ENCODE assay signal across 1 cellular context in the genomic region with DNA sequence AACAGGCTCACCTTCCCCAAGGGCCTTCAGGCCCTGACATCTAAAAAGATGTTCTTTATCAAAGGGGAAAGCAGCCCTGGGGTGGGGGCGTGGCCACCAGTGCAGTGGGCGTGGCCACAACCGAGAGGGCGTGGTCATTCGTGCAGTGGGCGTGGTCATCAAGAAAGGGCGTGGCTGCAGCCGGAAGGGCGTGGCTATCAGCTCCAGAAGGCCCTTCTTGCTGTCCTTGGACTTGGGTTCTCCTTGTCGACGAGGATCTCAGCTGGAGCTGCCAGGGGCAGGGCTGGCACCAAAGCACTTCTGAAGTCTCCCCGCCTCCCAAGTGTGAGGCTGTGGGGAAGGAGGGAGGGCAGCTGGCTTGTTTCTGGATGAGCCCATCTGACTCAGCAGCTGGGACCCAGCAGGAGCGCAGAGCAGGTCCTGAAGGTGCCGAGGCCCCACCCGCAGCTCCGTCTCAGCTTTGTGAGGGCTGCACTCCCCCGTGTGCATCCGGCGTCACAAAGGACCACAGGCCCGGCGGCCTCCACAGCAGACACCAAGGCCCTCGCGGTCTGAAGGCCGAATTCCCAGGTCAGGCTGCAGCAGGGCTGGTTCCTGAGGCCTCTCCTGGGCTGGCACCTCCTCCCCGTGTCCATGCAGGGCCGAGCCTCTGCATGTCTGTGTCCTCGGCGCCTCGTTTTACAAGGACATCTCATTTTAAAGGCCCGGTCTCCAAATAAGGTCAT.
TF ChIP-seq lines count a peak whose summit lies in the region.

No MANE protein-coding gene starts in this region.

TF ChIP-seq in K562, 482 proteins besides CTCF, POLR2A, EP300 and RAD21 (continued from another document and continues in another):
- TF ChIP-seq, protein P1, sequence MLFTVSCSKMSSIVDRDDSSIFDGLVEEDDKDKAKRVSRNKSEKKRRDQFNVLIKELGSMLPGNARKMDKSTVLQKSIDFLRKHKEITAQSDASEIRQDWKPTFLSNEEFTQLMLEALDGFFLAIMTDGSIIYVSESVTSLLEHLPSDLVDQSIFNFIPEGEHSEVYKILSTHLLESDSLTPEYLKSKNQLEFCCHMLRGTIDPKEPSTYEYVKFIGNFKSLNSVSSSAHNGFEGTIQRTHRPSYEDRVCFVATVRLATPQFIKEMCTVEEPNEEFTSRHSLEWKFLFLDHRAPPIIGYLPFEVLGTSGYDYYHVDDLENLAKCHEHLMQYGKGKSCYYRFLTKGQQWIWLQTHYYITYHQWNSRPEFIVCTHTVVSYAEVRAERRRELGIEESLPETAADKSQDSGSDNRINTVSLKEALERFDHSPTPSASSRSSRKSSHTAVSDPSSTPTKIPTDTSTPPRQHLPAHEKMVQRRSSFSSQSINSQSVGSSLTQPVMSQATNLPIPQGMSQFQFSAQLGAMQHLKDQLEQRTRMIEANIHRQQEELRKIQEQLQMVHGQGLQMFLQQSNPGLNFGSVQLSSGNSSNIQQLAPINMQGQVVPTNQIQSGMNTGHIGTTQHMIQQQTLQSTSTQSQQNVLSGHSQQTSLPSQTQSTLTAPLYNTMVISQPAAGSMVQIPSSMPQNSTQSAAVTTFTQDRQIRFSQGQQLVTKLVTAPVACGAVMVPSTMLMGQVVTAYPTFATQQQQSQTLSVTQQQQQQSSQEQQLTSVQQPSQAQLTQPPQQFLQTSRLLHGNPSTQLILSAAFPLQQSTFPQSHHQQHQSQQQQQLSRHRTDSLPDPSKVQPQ (CRISPR knock-in tag; IDR thresholded peaks at IDR 0.05; ENCODE audit: borderline replicate concordance): no peak
- no peak for TF ChIP-seq FOXJ2 (tag; IDR thresholded peaks at IDR 0.05)
- TF ChIP-seq ZKSCAN1 (IDR thresholded peaks at IDR 0.05; ENCODE audit: low read depth, low read length): no peak
- no peak for TF ChIP-seq TAF1 (IDR thresholded peaks at IDR 0.05; ENCODE audit: control insufficient read depth, extremely low read depth, insufficient read depth, low read length, severe bottlenecking)
- no peak for TF ChIP-seq SMARCB1 (IDR thresholded peaks at IDR 0.05; ENCODE audit: insufficient read length, low read depth)
- no peak for TF ChIP-seq GATA2 (CRISPR knock-in tag; IDR thresholded peaks at IDR 0.05)
- no peak for TF ChIP-seq ZNF785 (CRISPR knock-in tag; IDR thresholded peaks at IDR 0.05)
- no peak for TF ChIP-seq MTA1 (IDR thresholded peaks at IDR 0.05; ENCODE audit: borderline replicate concordance)
- TF ChIP-seq NFATC3 (IDR thresholded peaks at IDR 0.05): no peak
- TF ChIP-seq, protein P2, sequence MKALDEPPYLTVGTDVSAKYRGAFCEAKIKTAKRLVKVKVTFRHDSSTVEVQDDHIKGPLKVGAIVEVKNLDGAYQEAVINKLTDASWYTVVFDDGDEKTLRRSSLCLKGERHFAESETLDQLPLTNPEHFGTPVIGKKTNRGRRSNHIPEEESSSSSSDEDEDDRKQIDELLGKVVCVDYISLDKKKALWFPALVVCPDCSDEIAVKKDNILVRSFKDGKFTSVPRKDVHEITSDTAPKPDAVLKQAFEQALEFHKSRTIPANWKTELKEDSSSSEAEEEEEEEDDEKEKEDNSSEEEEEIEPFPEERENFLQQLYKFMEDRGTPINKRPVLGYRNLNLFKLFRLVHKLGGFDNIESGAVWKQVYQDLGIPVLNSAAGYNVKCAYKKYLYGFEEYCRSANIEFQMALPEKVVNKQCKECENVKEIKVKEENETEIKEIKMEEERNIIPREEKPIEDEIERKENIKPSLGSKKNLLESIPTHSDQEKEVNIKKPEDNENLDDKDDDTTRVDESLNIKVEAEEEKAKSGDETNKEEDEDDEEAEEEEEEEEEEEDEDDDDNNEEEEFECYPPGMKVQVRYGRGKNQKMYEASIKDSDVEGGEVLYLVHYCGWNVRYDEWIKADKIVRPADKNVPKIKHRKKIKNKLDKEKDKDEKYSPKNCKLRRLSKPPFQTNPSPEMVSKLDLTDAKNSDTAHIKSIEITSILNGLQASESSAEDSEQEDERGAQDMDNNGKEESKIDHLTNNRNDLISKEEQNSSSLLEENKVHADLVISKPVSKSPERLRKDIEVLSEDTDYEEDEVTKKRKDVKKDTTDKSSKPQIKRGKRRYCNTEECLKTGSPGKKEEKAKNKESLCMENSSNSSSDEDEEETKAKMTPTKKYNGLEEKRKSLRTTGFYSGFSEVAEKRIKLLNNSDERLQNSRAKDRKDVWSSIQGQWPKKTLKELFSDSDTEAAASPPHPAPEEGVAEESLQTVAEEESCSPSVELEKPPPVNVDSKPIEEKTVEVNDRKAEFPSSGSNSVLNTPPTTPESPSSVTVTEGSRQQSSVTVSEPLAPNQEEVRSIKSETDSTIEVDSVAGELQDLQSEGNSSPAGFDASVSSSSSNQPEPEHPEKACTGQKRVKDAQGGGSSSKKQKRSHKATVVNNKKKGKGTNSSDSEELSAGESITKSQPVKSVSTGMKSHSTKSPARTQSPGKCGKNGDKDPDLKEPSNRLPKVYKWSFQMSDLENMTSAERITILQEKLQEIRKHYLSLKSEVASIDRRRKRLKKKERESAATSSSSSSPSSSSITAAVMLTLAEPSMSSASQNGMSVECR (CRISPR knock-in tag; IDR thresholded peaks at IDR 0.05): 0 out of 2 replicates have a peak, but pooled peaks have one; percentile 34
- no peak for TF ChIP-seq SMAD3 (CRISPR knock-in tag; conservative IDR thresholded peaks at IDR 0.05)
- TF ChIP-seq ZNF644 (tag; IDR thresholded peaks at IDR 0.05; ENCODE audit: low read depth): no peak
- TF ChIP-seq, protein P3, sequence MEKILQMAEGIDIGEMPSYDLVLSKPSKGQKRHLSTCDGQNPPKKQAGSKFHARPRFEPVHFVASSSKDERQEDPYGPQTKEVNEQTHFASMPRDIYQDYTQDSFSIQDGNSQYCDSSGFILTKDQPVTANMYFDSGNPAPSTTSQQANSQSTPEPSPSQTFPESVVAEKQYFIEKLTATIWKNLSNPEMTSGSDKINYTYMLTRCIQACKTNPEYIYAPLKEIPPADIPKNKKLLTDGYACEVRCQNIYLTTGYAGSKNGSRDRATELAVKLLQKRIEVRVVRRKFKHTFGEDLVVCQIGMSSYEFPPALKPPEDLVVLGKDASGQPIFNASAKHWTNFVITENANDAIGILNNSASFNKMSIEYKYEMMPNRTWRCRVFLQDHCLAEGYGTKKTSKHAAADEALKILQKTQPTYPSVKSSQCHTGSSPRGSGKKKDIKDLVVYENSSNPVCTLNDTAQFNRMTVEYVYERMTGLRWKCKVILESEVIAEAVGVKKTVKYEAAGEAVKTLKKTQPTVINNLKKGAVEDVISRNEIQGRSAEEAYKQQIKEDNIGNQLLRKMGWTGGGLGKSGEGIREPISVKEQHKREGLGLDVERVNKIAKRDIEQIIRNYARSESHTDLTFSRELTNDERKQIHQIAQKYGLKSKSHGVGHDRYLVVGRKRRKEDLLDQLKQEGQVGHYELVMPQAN (IDR thresholded peaks at IDR 0.05; ENCODE audit: borderline replicate concordance): no peak
- TF ChIP-seq CBX8 (IDR thresholded peaks at IDR 0.05; ENCODE audit: borderline replicate concordance, extremely low read depth, low read depth, low read length, poor library complexity, severe bottlenecking): no peak
- TF ChIP-seq SAFB (IDR thresholded peaks at IDR 0.05; ENCODE audit: borderline replicate concordance, low read depth, low read length): peak; percentile 24; the same call in 1 of the 2 replicates
- TF ChIP-seq JUN (IDR thresholded peaks at IDR 0.05; ENCODE audit: borderline replicate concordance, low read depth, low read length): no peak
- TF ChIP-seq JUN (CRISPR knock-in tag; IDR thresholded peaks at IDR 0.05; ENCODE audit: borderline replicate concordance): peak; percentile 29; the same call in 1 of the 2 replicates
- no peak for TF ChIP-seq MTF1 (CRISPR knock-in tag; IDR thresholded peaks at IDR 0.05; ENCODE audit: borderline replicate concordance)
- TF ChIP-seq, protein P4, sequence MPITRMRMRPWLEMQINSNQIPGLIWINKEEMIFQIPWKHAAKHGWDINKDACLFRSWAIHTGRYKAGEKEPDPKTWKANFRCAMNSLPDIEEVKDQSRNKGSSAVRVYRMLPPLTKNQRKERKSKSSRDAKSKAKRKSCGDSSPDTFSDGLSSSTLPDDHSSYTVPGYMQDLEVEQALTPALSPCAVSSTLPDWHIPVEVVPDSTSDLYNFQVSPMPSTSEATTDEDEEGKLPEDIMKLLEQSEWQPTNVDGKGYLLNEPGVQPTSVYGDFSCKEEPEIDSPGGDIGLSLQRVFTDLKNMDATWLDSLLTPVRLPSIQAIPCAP (CRISPR knock-in tag; IDR thresholded peaks at IDR 0.05; ENCODE audit: borderline replicate concordance): no peak
- peak; percentile 23; the same call in 1 of the 2 replicates for TF ChIP-seq XRCC5 (IDR thresholded peaks at IDR 0.05; ENCODE audit: low read depth, low read length)
- TF ChIP-seq TCFL5 (CRISPR knock-in tag; conservative IDR thresholded peaks at IDR 0.05): no peak
- no peak for TF ChIP-seq ZNF133 (CRISPR knock-in tag; IDR thresholded peaks at IDR 0.05)
- no peak for TF ChIP-seq MAFK (IDR thresholded peaks at IDR 0.05; ENCODE audit: low read length)
- TF ChIP-seq, protein P5, sequence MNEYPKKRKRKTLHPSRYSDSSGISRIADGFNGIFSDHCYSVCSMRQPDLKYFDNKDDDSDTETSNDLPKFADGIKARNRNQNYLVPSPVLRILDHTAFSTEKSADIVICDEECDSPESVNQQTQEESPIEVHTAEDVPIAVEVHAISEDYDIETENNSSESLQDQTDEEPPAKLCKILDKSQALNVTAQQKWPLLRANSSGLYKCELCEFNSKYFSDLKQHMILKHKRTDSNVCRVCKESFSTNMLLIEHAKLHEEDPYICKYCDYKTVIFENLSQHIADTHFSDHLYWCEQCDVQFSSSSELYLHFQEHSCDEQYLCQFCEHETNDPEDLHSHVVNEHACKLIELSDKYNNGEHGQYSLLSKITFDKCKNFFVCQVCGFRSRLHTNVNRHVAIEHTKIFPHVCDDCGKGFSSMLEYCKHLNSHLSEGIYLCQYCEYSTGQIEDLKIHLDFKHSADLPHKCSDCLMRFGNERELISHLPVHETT (CRISPR knock-in tag; conservative IDR thresholded peaks at IDR 0.05 in 1 of 2, IDR thresholded peaks at IDR 0.05 in 1 of 2): no peak
- no peak for TF ChIP-seq SRF (CRISPR knock-in tag; IDR thresholded peaks at IDR 0.05)
- TF ChIP-seq, protein P6, sequence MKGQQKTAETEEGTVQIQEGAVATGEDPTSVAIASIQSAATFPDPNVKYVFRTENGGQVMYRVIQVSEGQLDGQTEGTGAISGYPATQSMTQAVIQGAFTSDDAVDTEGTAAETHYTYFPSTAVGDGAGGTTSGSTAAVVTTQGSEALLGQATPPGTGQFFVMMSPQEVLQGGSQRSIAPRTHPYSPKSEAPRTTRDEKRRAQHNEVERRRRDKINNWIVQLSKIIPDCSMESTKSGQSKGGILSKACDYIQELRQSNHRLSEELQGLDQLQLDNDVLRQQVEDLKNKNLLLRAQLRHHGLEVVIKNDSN (CRISPR knock-in tag; IDR thresholded peaks at IDR 0.05): peak; percentile 53
- peak; percentile 89 for TF ChIP-seq SP1 (CRISPR knock-in tag; IDR thresholded peaks at IDR 0.05)
- TF ChIP-seq, protein P7, sequence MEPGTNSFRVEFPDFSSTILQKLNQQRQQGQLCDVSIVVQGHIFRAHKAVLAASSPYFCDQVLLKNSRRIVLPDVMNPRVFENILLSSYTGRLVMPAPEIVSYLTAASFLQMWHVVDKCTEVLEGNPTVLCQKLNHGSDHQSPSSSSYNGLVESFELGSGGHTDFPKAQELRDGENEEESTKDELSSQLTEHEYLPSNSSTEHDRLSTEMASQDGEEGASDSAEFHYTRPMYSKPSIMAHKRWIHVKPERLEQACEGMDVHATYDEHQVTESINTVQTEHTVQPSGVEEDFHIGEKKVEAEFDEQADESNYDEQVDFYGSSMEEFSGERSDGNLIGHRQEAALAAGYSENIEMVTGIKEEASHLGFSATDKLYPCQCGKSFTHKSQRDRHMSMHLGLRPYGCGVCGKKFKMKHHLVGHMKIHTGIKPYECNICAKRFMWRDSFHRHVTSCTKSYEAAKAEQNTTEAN (CRISPR knock-in tag; IDR thresholded peaks at IDR 0.05): no peak
- TF ChIP-seq KAT2B (IDR thresholded peaks at IDR 0.05; ENCODE audit: low read depth, low read length): no peak
- TF ChIP-seq, protein P8, sequence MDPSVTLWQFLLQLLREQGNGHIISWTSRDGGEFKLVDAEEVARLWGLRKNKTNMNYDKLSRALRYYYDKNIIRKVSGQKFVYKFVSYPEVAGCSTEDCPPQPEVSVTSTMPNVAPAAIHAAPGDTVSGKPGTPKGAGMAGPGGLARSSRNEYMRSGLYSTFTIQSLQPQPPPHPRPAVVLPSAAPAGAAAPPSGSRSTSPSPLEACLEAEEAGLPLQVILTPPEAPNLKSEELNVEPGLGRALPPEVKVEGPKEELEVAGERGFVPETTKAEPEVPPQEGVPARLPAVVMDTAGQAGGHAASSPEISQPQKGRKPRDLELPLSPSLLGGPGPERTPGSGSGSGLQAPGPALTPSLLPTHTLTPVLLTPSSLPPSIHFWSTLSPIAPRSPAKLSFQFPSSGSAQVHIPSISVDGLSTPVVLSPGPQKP (CRISPR knock-in tag; IDR thresholded peaks at IDR 0.05): no peak
- no peak for TF ChIP-seq TAF7 (tag; IDR thresholded peaks at IDR 0.05)
- no peak for TF ChIP-seq SMAD1 (IDR thresholded peaks at IDR 0.05; ENCODE audit: low read depth, low read length, partially characterized antibody)
- TF ChIP-seq, protein P9, sequence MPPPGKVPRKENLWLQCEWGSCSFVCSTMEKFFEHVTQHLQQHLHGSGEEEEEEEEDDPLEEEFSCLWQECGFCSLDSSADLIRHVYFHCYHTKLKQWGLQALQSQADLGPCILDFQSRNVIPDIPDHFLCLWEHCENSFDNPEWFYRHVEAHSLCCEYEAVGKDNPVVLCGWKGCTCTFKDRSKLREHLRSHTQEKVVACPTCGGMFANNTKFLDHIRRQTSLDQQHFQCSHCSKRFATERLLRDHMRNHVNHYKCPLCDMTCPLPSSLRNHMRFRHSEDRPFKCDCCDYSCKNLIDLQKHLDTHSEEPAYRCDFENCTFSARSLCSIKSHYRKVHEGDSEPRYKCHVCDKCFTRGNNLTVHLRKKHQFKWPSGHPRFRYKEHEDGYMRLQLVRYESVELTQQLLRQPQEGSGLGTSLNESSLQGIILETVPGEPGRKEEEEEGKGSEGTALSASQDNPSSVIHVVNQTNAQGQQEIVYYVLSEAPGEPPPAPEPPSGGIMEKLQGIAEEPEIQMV (tag; conservative IDR thresholded peaks at IDR 0.05; ENCODE audit: low read depth): no peak
- peak; percentile 64 for TF ChIP-seq GABPB1 (CRISPR knock-in tag; IDR thresholded peaks at IDR 0.05)
- TF ChIP-seq, protein P10, sequence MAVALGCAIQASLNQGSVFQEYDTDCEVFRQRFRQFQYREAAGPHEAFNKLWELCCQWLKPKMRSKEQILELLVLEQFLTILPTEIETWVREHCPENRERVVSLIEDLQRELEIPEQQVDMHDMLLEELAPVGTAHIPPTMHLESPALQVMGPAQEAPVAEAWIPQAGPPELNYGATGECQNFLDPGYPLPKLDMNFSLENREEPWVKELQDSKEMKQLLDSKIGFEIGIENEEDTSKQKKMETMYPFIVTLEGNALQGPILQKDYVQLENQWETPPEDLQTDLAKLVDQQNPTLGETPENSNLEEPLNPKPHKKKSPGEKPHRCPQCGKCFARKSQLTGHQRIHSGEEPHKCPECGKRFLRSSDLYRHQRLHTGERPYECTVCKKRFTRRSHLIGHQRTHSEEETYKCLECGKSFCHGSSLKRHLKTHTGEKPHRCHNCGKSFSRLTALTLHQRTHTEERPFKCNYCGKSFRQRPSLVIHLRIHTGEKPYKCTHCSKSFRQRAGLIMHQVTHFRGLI (CRISPR knock-in tag; IDR thresholded peaks at IDR 0.05): no peak
- TF ChIP-seq DMBX1 (CRISPR knock-in tag; IDR thresholded peaks at IDR 0.05; ENCODE audit: borderline replicate concordance): no peak
- no peak for TF ChIP-seq SIRT6 (IDR thresholded peaks at IDR 0.05; ENCODE audit: low read depth, low read length)
- no peak for TF ChIP-seq CHD4 (IDR thresholded peaks at IDR 0.05; ENCODE audit: insufficient read depth, insufficient replicate concordance, low read depth, low read length, poor library complexity, severe bottlenecking)
- TF ChIP-seq TEAD1 (CRISPR knock-in tag; IDR thresholded peaks at IDR 0.05): 0 out of 4 replicates have a peak, but pooled peaks of 1 of the 2 experiments have one; percentile 52
- TF ChIP-seq RBM22 (IDR thresholded peaks at IDR 0.05; ENCODE audit: low read depth, low read length, poor library complexity, severe bottlenecking): no peak
- TF ChIP-seq FOXP1 (CRISPR knock-in tag; IDR thresholded peaks at IDR 0.05): peak; percentile 69; the same call in 1 of the 2 replicates
- 0 out of 2 replicates have a peak, but pooled peaks have one; percentile 23 for TF ChIP-seq GABPA (tag; conservative IDR thresholded peaks at IDR 0.05; ENCODE audit: low read depth)
